30 cellular contexts compared by ENCODE assay signal in the genomic region with DNA sequence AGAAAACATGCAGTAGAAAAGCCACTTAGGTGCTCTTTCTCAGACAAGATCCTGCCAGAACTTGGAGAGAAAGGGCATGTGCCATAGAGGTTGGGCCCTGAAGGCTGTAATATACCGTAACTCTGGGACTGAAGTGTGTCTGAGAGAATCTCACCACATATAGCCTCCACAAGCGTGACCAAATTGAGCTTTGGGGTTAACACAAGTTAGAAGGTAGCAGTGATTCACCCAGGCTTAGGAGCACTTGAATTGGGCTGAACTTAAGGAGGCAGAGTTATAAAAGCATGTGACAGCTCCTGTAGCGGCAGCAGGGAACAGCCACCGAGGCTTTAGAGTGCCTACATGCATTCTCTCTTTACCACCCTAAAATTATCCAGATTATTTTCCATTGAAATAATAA.
"Had no signal": no experiment of that assay in that cellular context is flagged by ENCODE, and none has a peak within 500 bp of the region (broad histone marks: within the 10 kb centered on the region; RNA-seq: fewer than 3 reads in every experiment).

No MANE protein-coding gene starts in this region.

- H3K36me3 ChIP-seq: gastroesophageal sphincter, pancreas, prostate gland, sigmoid colon, stomach, suprapubic skin, tibial artery had no signal

- H3K4me2 ChIP-seq: hepatocyte had no signal

- H3K9me3 Mint-ChIP-seq: activated T-cell treated with anti-CD3 and anti-CD28 coated beads, Interleukin-2, amount 50 U/mL, for 4 hours; activated T-helper 2 cell treated with anti-CD3 and anti-CD28 coated beads, Interferon-gamma antibody, Interleukin-2, Interleukin-4, amounts not matched to agents 10 μg/mL and 5 μg/mL and 100 μg/mL, durations not matched to agents 14 hours and 24 hours and 36 hours; nephron progenitor cell had no signal

- H2AFZ ChIP-seq: hepatocyte had no signal

- H3K79me2 ChIP-seq: hepatocyte had no signal

- H3K4me1 Mint-ChIP-seq: activated B cell treated with CpG ODN at 0.5 μM for 24 hours; immature natural killer cell; naive B cell; nephron progenitor cell; stimulated activated naive B cell treated with anti-CD40 and anti-IgM and Interleukin-4, amounts not matched to agents 10 μg/mL and 1 μg/mL and 100 μg/mL, for 72 hours had no signal

- H3K36me3 Mint-ChIP-seq: activated naive CD4-positive, alpha-beta T cell treated with anti-CD3 and anti-CD28 coated beads, Interleukin-2, amount 50 U/mL, for 72 hours; immature natural killer cell; mesothelial cell of epicardium; naive B cell; stimulated activated naive B cell treated with anti-CD40 and anti-IgM and Interleukin-4, amounts not matched to agents 10 μg/mL and 1 μg/mL and 100 μg/mL, for 72 hours had no signal

- FAIRE-seq: colon, kidney, pancreas, small intestine had no signal

- DNase-seq: activated B cell treated with CpG ODN at 0.5 μM for 24 hours; activated CD4-positive, alpha-beta T cell treated with anti-CD3 and anti-CD28 coated beads, Interleukin-2, amount 50 U/mL, for 1 hour; activated CD8-positive, alpha-beta T cell treated with anti-CD3 and anti-CD28 coated beads for 36 hours; activated naive CD4-positive, alpha-beta T cell; activated T-cell treated with anti-CD3 and anti-CD28 coated beads, Interleukin-2, amount 50 U/mL, for 4 hours; dermis blood vessel endothelial cell; effector CD4-positive, alpha-beta T cell; immature natural killer cell; kidney; left colon; mammary epithelial cell; naive B cell; nephron progenitor cell; pancreas; retina; sigmoid colon; small intestine; stimulated activated CD4-positive, alpha-beta T cell treated with anti-CD3 and anti-CD28 coated beads, Interleukin-4, amount 100 ng/mL, for 24 hours; stimulated activated CD8-positive, alpha-beta memory T cell treated with anti-CD3 and anti-CD28 coated beads, Interleukin-4, amount 100 ng/mL, for 48 hours; stimulated activated naive B cell treated with anti-CD40 and anti-IgM and Interleukin-4, amounts not matched to agents 10 μg/mL and 1 μg/mL and 100 μg/mL, for 72 hours; stomach; tibial artery had no signal

- H3K27me3 ChIP-seq: gastroesophageal sphincter, hepatocyte, pancreas, sigmoid colon, stomach, suprapubic skin, tibial artery had no signal

- H3K27ac ChIP-seq: gastroesophageal sphincter, hepatocyte, pancreas, prostate gland, sigmoid colon, stomach, suprapubic skin, tibial artery had no signal

- ATAC-seq: activated CD8-positive, alpha-beta T cell treated with anti-CD3 and anti-CD28 coated beads for 36 hours; activated naive CD4-positive, alpha-beta T cell treated with anti-CD3 and anti-CD28 coated beads, Interleukin-2, amount 50 U/mL, for 72 hours; activated T-cell treated with anti-CD3 and anti-CD28 coated beads, Interleukin-2, amount 50 U/mL, for 4 hours; gastroesophageal sphincter; left colon; pancreas; stimulated activated naive B cell treated with anti-CD40 and anti-IgM and Interleukin-4, amounts not matched to agents 10 μg/mL and 1 μg/mL and 100 μg/mL, for 72 hours had no signal

- H3K27ac Mint-ChIP-seq: activated B cell treated with CpG ODN at 0.5 μM for 24 hours; activated CD8-positive, alpha-beta T cell treated with anti-CD3 and anti-CD28 coated beads for 36 hours; activated naive CD4-positive, alpha-beta T cell treated with anti-CD3 and anti-CD28 coated beads, Interleukin-2, amount 50 U/mL, for 72 hours; activated T-helper 2 cell treated with anti-CD3 and anti-CD28 coated beads, Interferon-gamma antibody, Interleukin-2, Interleukin-4, amounts not matched to agents 10 μg/mL and 5 μg/mL and 100 μg/mL, durations not matched to agents 14 hours and 24 hours and 36 hours; immature natural killer cell; mesothelial cell of epicardium; naive B cell; nephron progenitor cell; stimulated activated naive B cell treated with anti-CD40 and anti-IgM and Interleukin-4, amounts not matched to agents 10 μg/mL and 1 μg/mL and 100 μg/mL, for 72 hours had no signal

- H3K4me1 ChIP-seq: gastroesophageal sphincter, pancreas, prostate gland, stomach, suprapubic skin, tibial artery had no signal

- H3K4me3 Mint-ChIP-seq: activated B cell treated with CpG ODN at 0.5 μM for 24 hours; activated CD8-positive, alpha-beta T cell treated with anti-CD3 and anti-CD28 coated beads for 36 hours; activated T-cell treated with anti-CD3 and anti-CD28 coated beads, Interleukin-2, amount 50 U/mL, for 4 hours; immature natural killer cell; mesothelial cell of epicardium; naive B cell; nephron progenitor cell; stimulated activated naive B cell treated with anti-CD40 and anti-IgM and Interleukin-4, amounts not matched to agents 10 μg/mL and 1 μg/mL and 100 μg/mL, for 72 hours had no signal

- H3K4me3 ChIP-seq: gastroesophageal sphincter, hepatocyte, pancreas, prostate gland, sigmoid colon, stomach, suprapubic skin, tibial artery had no signal

- H3K27me3 Mint-ChIP-seq: activated B cell treated with CpG ODN at 0.5 μM for 24 hours; activated CD8-positive, alpha-beta T cell treated with anti-CD3 and anti-CD28 coated beads for 36 hours; naive B cell; stimulated activated naive B cell treated with anti-CD40 and anti-IgM and Interleukin-4, amounts not matched to agents 10 μg/mL and 1 μg/mL and 100 μg/mL, for 72 hours had no signal

- H3K9me3 ChIP-seq: gastroesophageal sphincter, pancreas, prostate gland, sigmoid colon, stomach, suprapubic skin, tibial artery had no signal
